In the genomic region with DNA sequence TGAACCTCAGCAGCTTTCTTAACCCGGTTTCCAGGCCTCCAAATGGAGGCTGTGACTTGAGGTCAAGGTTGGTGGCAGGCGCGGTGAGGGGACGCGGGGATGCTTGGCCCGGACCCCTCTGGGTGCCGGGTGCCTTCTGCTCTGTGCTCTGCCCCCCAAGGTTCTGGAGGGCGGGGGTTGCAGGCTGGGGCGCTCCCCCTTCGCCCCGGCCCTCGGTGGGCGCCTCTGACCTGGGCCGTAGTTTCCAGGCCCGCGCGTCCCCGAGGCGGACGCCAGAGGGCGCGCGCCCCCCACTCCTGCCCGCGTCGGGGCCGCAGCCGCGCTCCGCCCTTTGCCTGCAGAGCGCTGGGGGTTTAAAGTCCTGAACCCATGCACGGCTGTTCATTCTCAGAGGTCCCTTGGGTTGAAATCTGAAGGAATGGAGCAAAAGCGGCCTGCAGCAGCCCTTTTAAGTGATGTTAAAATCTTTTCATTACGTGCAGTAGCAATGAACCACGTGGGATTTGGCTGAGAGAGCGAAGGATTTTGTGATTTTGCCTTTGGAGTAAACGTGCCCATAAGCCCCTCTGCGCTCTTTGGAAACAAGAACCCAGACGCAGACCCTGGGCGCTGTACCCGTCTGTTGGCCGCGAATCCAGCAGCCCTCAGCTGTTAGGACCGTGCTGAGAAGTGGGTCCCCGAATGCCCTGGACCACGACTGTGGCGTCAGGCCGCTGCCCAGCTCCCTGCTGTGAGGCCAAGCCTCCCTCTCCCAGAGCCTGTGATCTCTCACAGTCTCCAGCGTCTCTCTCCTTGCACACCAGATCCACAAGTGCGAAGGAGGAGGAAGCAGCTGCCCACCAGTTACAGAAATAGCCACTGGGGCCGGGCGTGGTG, we compare ENCODE assay signal across 9 cellular contexts.
DNase-seq lines count a peak whose midpoint lies in the region; ATAC-seq lines count a peak whose summit lies in the region.
"Had no signal": no experiment of that assay in that cellular context is flagged by ENCODE, and none has a peak within 500 bp of the region (broad histone marks: within the 10 kb centered on the region; RNA-seq: fewer than 3 reads in every experiment).

No MANE protein-coding gene starts in this region.

- no peak overlapping the region for H3K14ac ChIP-seq in neuronal stem cell (ENCODE audit: low read length)

- H2BK15ac ChIP-seq in neuronal stem cell (ENCODE audit: low read length): no peak overlapping the region

- no peak overlapping the region for H4K8ac ChIP-seq in neuronal stem cell (ENCODE audit: low read depth, low read length)

- H3K9me3 ChIP-seq in NT2/D1 (ENCODE audit: insufficient read depth, low read length) (no peaks in the 10 kb centered on the region), neuronal stem cell (replicated peaks in 1 of 2; ENCODE audit: control insufficient read depth in 2 of 2, insufficient read depth in 1 of 2, low read depth in 1 of 2, low read length in 2 of 2) (peaks cover 0 to 6% of the 10 kb centered on the region in 2 donors)
- H3K9me3 ChIP-seq: neutrophil had no signal

- H3K18ac ChIP-seq in neuronal stem cell (ENCODE audit: low read length): peak overlapping the region; percentile 88

- DNase-seq in NCI-H2081 (lab: John Stamatoyannopoulos, UW): peak; percentile 21 to 25
- DNase-seq in NCI-H2081 treated with DMSO at 0.1 percent for 48 hours (lab: John Stamatoyannopoulos, UW): no peak
- no peak for DNase-seq in NT2/D1 (ENCODE audit: low read depth, low spot score)
- DNase-seq in neuronal stem cell (ENCODE audit: low spot score): peak; percentile 47
- DNase-seq in COR-L47 (lab: John Stamatoyannopoulos, UW): no peak
- no peak for DNase-seq in SHP77 treated with DMSO at 0.1 percent for 48 hours (lab: John Stamatoyannopoulos, UW)

- no peak overlapping the region for H3K27ac ChIP-seq in neuronal stem cell (replicated peaks; ENCODE audit: low read length)
- H3K27ac ChIP-seq: neutrophil had no signal

- H3K4me2 ChIP-seq in neuronal stem cell (ENCODE audit: insufficient read depth, low read length, poor library complexity, severe bottlenecking): no peak overlapping the region

- H3K9ac ChIP-seq in NT2/D1 (ENCODE audit: insufficient read length, low read depth): peak overlapping the region; percentile 42
- peak overlapping the region; percentile 63 for H3K9ac ChIP-seq in neuronal stem cell (ENCODE audit: low read depth, low read length, poor library complexity)

- H4K91ac ChIP-seq in neuronal stem cell (ENCODE audit: low read depth, low read length, poor library complexity): no peak overlapping the region

- peaks cover 2% of the 10 kb centered on the region for H3K4me1 ChIP-seq in NT2/D1 (ENCODE audit: insufficient read depth, insufficient read length)
- peaks cover 0 to 3% of the 10 kb centered on the region in 2 donors for H3K4me1 ChIP-seq in neuronal stem cell (ENCODE audit: control insufficient read depth in 2 of 2, insufficient read depth in 1 of 2, low read depth in 1 of 2, low read length in 2 of 2)

- H3K4ac ChIP-seq in neuronal stem cell (ENCODE audit: low read length): no peak overlapping the region

- peak overlapping the region; percentile 74 for H2AK5ac ChIP-seq in neuronal stem cell (ENCODE audit: low read depth, low read length)

- H3K36me3 ChIP-seq in NT2/D1 (ENCODE audit: insufficient read depth, insufficient read length, low read length) (no peaks in the 10 kb centered on the region), neuronal stem cell (replicated peaks in 1 of 2; ENCODE audit: control insufficient read depth in 2 of 2, insufficient read depth in 2 of 2, low read length in 2 of 2) (no peaks in the 10 kb centered on the region)
- H3K36me3 ChIP-seq: neutrophil had no signal

- ATAC-seq in GM21825 (IDR thresholded peaks at IDR 0.05; ENCODE audit: unreplicated experiment) (peak; percentile 64), esophagus mucosa (peak; percentile 50)

- H2BK120ac ChIP-seq in neuronal stem cell (ENCODE audit: low read depth, low read length): no peak overlapping the region

- no peaks in the 10 kb centered on the region for H3K27me3 ChIP-seq in NT2/D1 (ENCODE audit: insufficient read depth, insufficient read length)
- H3K27me3 ChIP-seq in neuronal stem cell (ENCODE audit: control insufficient read depth in 3 of 3, insufficient read depth in 3 of 3, low read depth in 1 of 3, low read length in 3 of 3): peaks cover 0 to 3% (median 0%) of the 10 kb centered on the region in 3 experiments

- no CpG with 5 or more reads among the region's 52 CpGs for WGBS in neuronal stem cell (ENCODE audit: extremely low coverage in 2 of 2, insufficient read length in 2 of 2, insufficient replicate concordance in 1 of 2), 2 donors

- H3K4me3 ChIP-seq in NT2/D1 (ENCODE audit: insufficient read length, low read depth) (no peak overlapping the region), neuronal stem cell (ENCODE audit: low read length in 2 of 2) (no peak overlapping the region)

- peak overlapping the region; percentile 14 for H2BK12ac ChIP-seq in neuronal stem cell (ENCODE audit: low read length)

- peak overlapping the region; percentile 88 for H2AFZ ChIP-seq in neuronal stem cell (ENCODE audit: low read length)

- H2BK5ac ChIP-seq in neuronal stem cell (ENCODE audit: low read length): no peak overlapping the region

- no peaks in the 10 kb centered on the region for H3K79me1 ChIP-seq in neuronal stem cell (ENCODE audit: low read depth, low read length)

- H3K23ac ChIP-seq in neuronal stem cell (ENCODE audit: low read depth, low read length, poor library complexity): no peak overlapping the region

Comparison
In these comparisons a context has a peak if more than half of its experiments do, and no peak if none do; other contexts are left out.
1. DNase-seq: peak in NCI-H2081 (2 of 2) and neuronal stem cell (single experiment); none in NCI-H2081 treated with DMSO at 0.1 percent for 48 hours (single experiment), NT2/D1 (single experiment), COR-L47 (single experiment) and SHP77 treated with DMSO at 0.1 percent for 48 hours (single experiment).